Comparison of ENCODE assay signal across 19 cellular contexts in the genomic region with DNA sequence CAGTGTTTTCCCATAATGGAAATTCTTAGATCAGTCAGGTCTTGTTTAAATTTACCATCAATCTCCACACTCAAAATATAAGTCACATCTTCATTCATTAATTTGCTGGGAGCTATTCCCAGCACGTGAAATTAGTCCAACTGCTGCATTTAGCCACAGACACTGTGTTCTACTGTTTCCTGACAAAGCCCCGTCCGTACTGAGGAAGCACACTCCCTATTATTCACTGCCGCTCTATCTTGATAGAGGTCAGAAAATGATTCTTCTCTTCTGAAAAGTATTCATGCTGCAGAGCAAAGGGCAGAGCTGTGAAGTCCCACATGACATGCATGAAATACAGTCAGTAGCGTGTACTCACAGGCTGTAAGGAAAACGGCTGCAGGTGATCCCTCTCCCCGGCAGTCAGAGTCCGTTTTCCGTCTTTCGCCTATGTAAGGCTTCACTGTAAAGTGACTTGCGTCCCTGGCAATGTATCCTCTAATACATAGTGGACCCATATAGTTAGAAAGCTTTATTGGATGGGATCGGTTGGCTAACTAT.
"Had no signal": no experiment of that assay in that cellular context is flagged by ENCODE, and none has a peak within 500 bp of the region (broad histone marks: within the 10 kb centered on the region; RNA-seq: fewer than 3 reads in every experiment).

No MANE protein-coding gene starts in this region.

- H3K36me3 ChIP-seq: colonic mucosa, esophagus squamous epithelium, tibial nerve, upper lobe of right lung had no signal

- H3K4me3 ChIP-seq: colonic mucosa, esophagus squamous epithelium, psoas muscle, smooth muscle cell, testis, tibial nerve, upper lobe of right lung had no signal

- H3K9me3 ChIP-seq: colonic mucosa, esophagus squamous epithelium, psoas muscle, testis, tibial nerve, upper lobe of right lung had no signal

- H3K27ac ChIP-seq: colonic mucosa, psoas muscle, testis, tibial nerve, upper lobe of right lung had no signal

- ATAC-seq: psoas muscle; stimulated activated effector memory CD8-positive, alpha-beta T cell treated with anti-CD3 and anti-CD28 coated beads, Interleukin-12 subunit alpha, Interleukin-12 subunit beta, amount 100 ng/mL, for 72 hours; stimulated activated naive CD8-positive, alpha-beta T cell treated with anti-CD3 and anti-CD28 coated beads, Interleukin-15, Interleukin-2, amounts not matched to agents 100 U/mL and 50 U/mL, for 24 hours; upper lobe of right lung had no signal

- H3K27me3 ChIP-seq: colonic mucosa, esophagus squamous epithelium, testis, tibial nerve, upper lobe of right lung had no signal

- H3K4me1 ChIP-seq: colonic mucosa had no signal

- DNase-seq: caudate nucleus; colonic mucosa; dermis blood vessel endothelial cell; esophagus squamous epithelium; foreskin fibroblast; head of caudate nucleus; hypothalamus; islet precursor cell; naive B cell; psoas muscle; retina; stimulated activated CD4-positive, alpha-beta T cell treated with anti-CD3 and anti-CD28 coated beads, Interleukin-4, amount 100 ng/mL, for 1 hour; stimulated activated CD8-positive, alpha-beta memory T cell treated with anti-CD3 and anti-CD28 coated beads, Interleukin-4, amount 100 ng/mL, for 48 hours; stimulated activated naive CD8-positive, alpha-beta T cell treated with anti-CD3 and anti-CD28 coated beads, Interleukin-15, Interleukin-2, amounts not matched to agents 100 U/mL and 50 U/mL, for 24 hours; testis; upper lobe of right lung had no signal
